Comparison of ENCODE assay signal across 9 cellular contexts in the genomic region with DNA sequence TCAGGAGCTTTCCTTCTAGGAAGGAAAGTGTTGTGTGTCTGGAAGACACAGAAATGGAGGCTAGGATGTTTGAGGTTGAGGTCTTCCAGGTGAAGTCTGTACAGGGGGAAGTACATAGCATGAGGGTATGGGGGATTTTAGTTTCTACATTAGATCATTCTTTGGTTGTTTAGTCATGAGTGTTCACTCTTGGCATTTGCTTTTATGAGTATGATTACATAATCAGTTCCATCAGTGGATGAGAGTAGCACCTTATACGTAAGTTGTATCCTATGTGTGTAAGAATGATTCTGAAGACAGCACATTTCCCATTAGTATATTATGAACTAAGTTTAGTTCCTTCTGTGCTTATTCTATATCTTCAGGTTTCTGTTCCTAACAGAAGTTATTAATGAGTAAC. TPM values are rescaled to one million over a fixed set of nuclear protein-coding genes. Genes with fewer than 3 reads are reported as not detected.
DNase-seq lines count a peak whose midpoint lies in the region; ATAC-seq and TF ChIP-seq lines count a peak whose summit lies in the region.
"Had no signal": no experiment of that assay in that cellular context is flagged by ENCODE, and none has a peak within 500 bp of the region (broad histone marks: within the 10 kb centered on the region; RNA-seq: fewer than 3 reads in every experiment).

No MANE protein-coding gene starts in this region.

- H3K27ac Mint-ChIP-seq in Calu3 (ENCODE audit: unreplicated experiment) (no peak overlapping the region), brain (peak overlapping the region in 3 of 5 experiments; percentile 59 to 85 (median 71)), nephron (peak overlapping the region; percentile 26 to 92 (median 89))

- CTCF ChIA-PET in Calu3 (lab: Charles Lee): no interaction called here

- DNase-seq in Calu3 (no peak), HT1080 (ENCODE audit: low read depth) (peak; percentile 10), hypothalamus (lab: John Stamatoyannopoulos, UW) (no peak), NCI-H345 (lab: John Stamatoyannopoulos, UW) (no peak), NCI-H2081 treated with DMSO at 0.1 percent for 48 hours (lab: John Stamatoyannopoulos, UW) (no peak)
- DNase-seq: effector CD4-positive, alpha-beta T cell had no signal

- ATAC-seq in HG03095 (IDR thresholded peaks at IDR 0.05; ENCODE audit: unreplicated experiment): no peak

- no peak for TF ChIP-seq CTCF in Calu3 (IDR thresholded peaks at IDR 0.05; ENCODE audit: unreplicated experiment)
- TF ChIP-seq CTCF in brain (conservative IDR thresholded peaks at IDR 0.05): no peak
- TF ChIP-seq CTCF in nephron (IDR thresholded peaks at IDR 0.05; ENCODE audit: unreplicated experiment in 3 of 3): no peak

- H3K4me3 Mint-ChIP-seq in Calu3 (ENCODE audit: low read depth, unreplicated experiment): peak overlapping the region; percentile 66
- peak overlapping the region; percentile 89 to 95 (median 92) for H3K4me3 Mint-ChIP-seq in brain
- peak overlapping the region; percentile 92 to 97 (median 96) for H3K4me3 Mint-ChIP-seq in nephron

- H3K4me1 Mint-ChIP-seq in Calu3 (ENCODE audit: low read depth, unreplicated experiment): peaks cover 35% of the 10 kb centered on the region
- H3K4me1 Mint-ChIP-seq in brain: peaks cover 46% of the 10 kb centered on the region
- peaks cover 23% of the 10 kb centered on the region for H3K4me1 Mint-ChIP-seq in nephron

- peaks cover 3% of the 10 kb centered on the region for H3K27me3 Mint-ChIP-seq in Calu3 (ENCODE audit: unreplicated experiment)
- peaks cover 36% of the 10 kb centered on the region for H3K27me3 Mint-ChIP-seq in brain
- H3K27me3 Mint-ChIP-seq in nephron (ENCODE audit: low read depth): peaks cover 21% of the 10 kb centered on the region

- no peaks in the 10 kb centered on the region for H3K9me3 Mint-ChIP-seq in Calu3 (ENCODE audit: low read depth, unreplicated experiment)
- H3K9me3 Mint-ChIP-seq in brain: peaks cover 26 to 48% (median 35%) of the 10 kb centered on the region in 5 experiments
- H3K9me3 Mint-ChIP-seq in nephron: peaks cover 17% of the 10 kb centered on the region

- no TSS peak for BruUV-seq in Calu3 (replicated peaks; lab: Mats Ljungman, UMichigan)

- peaks cover 27% of the 10 kb centered on the region for H3K36me3 Mint-ChIP-seq in Calu3 (ENCODE audit: insufficient read depth, unreplicated experiment)
- peaks cover 38% of the 10 kb centered on the region for H3K36me3 Mint-ChIP-seq in brain
- peaks cover 20% of the 10 kb centered on the region for H3K36me3 Mint-ChIP-seq in nephron (ENCODE audit: low read depth)

- intact Hi-C loops in Calu3 (cut with micrococcal nuclease; ENCODE audit: unreplicated experiment): loop anchor here (5.0 to 10.0 kb wide), 2 partner anchors 421 to 463 kb away; no protein-coding TSS in a partner anchor

RNA-seq across cellular contexts. Expression of a gene that starts 1.9 kb away (rescaled TPM):
- 45.2 and 48.9 TPM in 2 replicates for total RNA-seq in Calu3 (2022)
- 21.2 and 28.4 TPM in 2 replicates for total RNA-seq in HT1080 (2014; rRNA removed; shearing (Covaris generic))
- polyA plus RNA-seq in HT1080 (2015; cell fraction: cytosol; rRNA removed): 22.9 and 23.5 TPM in 2 replicates
- polyA plus RNA-seq in HT1080 (2015; cell fraction: nucleus; rRNA removed): 19.4 and 19.5 TPM in 2 replicates
- polyA plus RNA-seq in brain (ENCODE audit: insufficient read depth, low read depth, low replicate concordance): 27.8 TPM
